Comparison of ENCODE assay signal across 19 cellular contexts in genomic region chr12:19404232-19404880, GRCh38. TPM values are rescaled to one million over a fixed set of nuclear protein-coding genes. Genes with fewer than 3 reads are reported as not detected.
DNase-seq lines count a peak whose midpoint lies in the region; ATAC-seq and TF ChIP-seq lines count a peak whose summit lies in the region.
"Had no signal": no experiment of that assay in that cellular context is flagged by ENCODE, and none has a peak within 500 bp of the region (broad histone marks: within the 10 kb centered on the region; RNA-seq: fewer than 3 reads in every experiment).

No MANE protein-coding gene starts in this region.

- H3K4me3 ChIP-seq in GM23338: no peak overlapping the region
- no peak overlapping the region for H3K4me3 ChIP-seq in spleen
- H3K4me3 ChIP-seq: adrenal gland, hepatocyte, tibial artery had no signal

- no peaks in the 10 kb centered on the region for H3F3A ChIP-seq in GM23338 (replicated peaks; ENCODE audit: low read depth)

- H3K36me3 Mint-ChIP-seq in GM23338 (ENCODE audit: low read depth): no peaks in the 10 kb centered on the region; the same call in 2 of the 3 replicates
- H3K36me3 Mint-ChIP-seq in T-helper 1 cell treated with Interleukin-12 subunit alpha and Interleukin-12 subunit beta and Interleukin-4 antibody, amounts not matched to agents 30 μg/mL and 1 μg/mL, for 36 hours (ENCODE audit: low read depth): peaks cover 7% of the 10 kb centered on the region
- H3K36me3 Mint-ChIP-seq in activated naive CD8-positive, alpha-beta T cell treated with anti-CD3 and anti-CD28 coated beads, Interleukin-2, amount 10 ng/mL, durations not matched to agents 7 days and 5 days: peaks cover 14% of the 10 kb centered on the region

- intact Hi-C loops in spleen (cut with DNase I; ENCODE audit: low total_unique reads): no loop called here

- 79 to 90% (median 84%) methylated on average over 16 of the region's 16 CpGs for WGBS in spleen, 5 donors

- H4K20me1 ChIP-seq in GM23338 (replicated peaks; ENCODE audit: insufficient read depth): no peaks in the 10 kb centered on the region

- DNase-seq in GM23338 (ENCODE audit: low spot score) (no peak), spleen (peak; percentile 73), hepatic stellate cell (ENCODE audit: low spot score) (no peak), NCI-H2227 (lab: John Stamatoyannopoulos, UW; ENCODE audit: unreplicated experiment) (no peak), mucosa of gallbladder (ENCODE audit: low spot score) (no peak)
- DNase-seq in activated naive CD8-positive, alpha-beta T cell treated with anti-CD3 and anti-CD28 coated beads, Interleukin-2, amount 10 ng/mL, durations not matched to agents 7 days and 5 days: peak; percentile 45
- DNase-seq: adrenal gland; BE2C; DMS53; effector memory CD4-positive, alpha-beta T cell; kidney glomerular epithelial cell; mesendoderm; NCI-H187 treated with DMSO at 0.1 percent for 48 hours; right cardiac atrium; SHP77; T-helper 9 cell; tibial artery had no signal

- peaks cover 10% of the 10 kb centered on the region for H3K4me1 Mint-ChIP-seq in GM23338
- peaks cover 7% of the 10 kb centered on the region for H3K4me1 Mint-ChIP-seq in T-helper 1 cell treated with Interleukin-12 subunit alpha and Interleukin-12 subunit beta and Interleukin-4 antibody, amounts not matched to agents 30 μg/mL and 1 μg/mL, for 36 hours (ENCODE audit: low read depth)
- peaks cover 20% of the 10 kb centered on the region for H3K4me1 Mint-ChIP-seq in activated naive CD8-positive, alpha-beta T cell treated with anti-CD3 and anti-CD28 coated beads, Interleukin-2, amount 10 ng/mL, durations not matched to agents 7 days and 5 days

- H3K27ac ChIP-seq in GM23338 (ENCODE audit: low read depth): no peak overlapping the region
- peak overlapping the region in 3 of 8 donors; percentile 28 to 30 (median 28) for H3K27ac ChIP-seq in spleen
- H3K27ac ChIP-seq: adrenal gland, hepatocyte, tibial artery had no signal

- H3K27me3 Mint-ChIP-seq in GM23338 (ENCODE audit: insufficient read depth, low read depth, poor library complexity): peaks cover 4% of the 10 kb centered on the region
- no peaks in the 10 kb centered on the region for H3K27me3 Mint-ChIP-seq in T-helper 1 cell treated with Interleukin-12 subunit alpha and Interleukin-12 subunit beta and Interleukin-4 antibody, amounts not matched to agents 30 μg/mL and 1 μg/mL, for 36 hours (ENCODE audit: low read depth)
- H3K27me3 Mint-ChIP-seq in activated naive CD8-positive, alpha-beta T cell treated with anti-CD3 and anti-CD28 coated beads, Interleukin-2, amount 10 ng/mL, durations not matched to agents 7 days and 5 days: no peaks in the 10 kb centered on the region

- H3K4me1 ChIP-seq in GM23338 (ENCODE audit: insufficient read depth): peaks cover 4% of the 10 kb centered on the region
- no peaks in the 10 kb centered on the region for H3K4me1 ChIP-seq in spleen
- H3K4me1 ChIP-seq: adrenal gland had no signal

- H3K27me3 ChIP-seq in GM23338 (ENCODE audit: insufficient read depth): no peaks in the 10 kb centered on the region
- no peaks in the 10 kb centered on the region for H3K27me3 ChIP-seq in spleen (replicated peaks in 1 of 7)
- H3K27me3 ChIP-seq: adrenal gland, BE2C, hepatocyte, tibial artery had no signal

- H3K9me2 ChIP-seq in GM23338 (ENCODE audit: insufficient read depth): 0 out of 2 replicates have a peak, but pooled peaks cover 3% of the 10 kb centered on the region

- POLR2A ChIA-PET in activated naive CD8-positive, alpha-beta T cell treated with anti-CD3 and anti-CD28 coated beads, Interleukin-2, amount 10 ng/mL, durations not matched to agents 7 days and 5 days (lab: Charles Lee): interaction anchor here (1.1 kb wide), 1 partner anchor 35 kb away, joined by 9 read pairs; the partner anchor contains the start of gene AEBP2

- peak overlapping the region; percentile 94 for H2AFZ ChIP-seq in GM23338
- H2AFZ ChIP-seq: hepatocyte had no signal

- H3K27ac Mint-ChIP-seq in GM23338: no peak overlapping the region
- H3K27ac Mint-ChIP-seq in T-helper 1 cell treated with Interleukin-12 subunit alpha and Interleukin-12 subunit beta and Interleukin-4 antibody, amounts not matched to agents 30 μg/mL and 1 μg/mL, for 36 hours: peak overlapping the region; percentile 91
- H3K27ac Mint-ChIP-seq in activated naive CD8-positive, alpha-beta T cell treated with anti-CD3 and anti-CD28 coated beads, Interleukin-2, amount 10 ng/mL, durations not matched to agents 7 days and 5 days: peak overlapping the region; percentile 98

- H3K4me3 Mint-ChIP-seq in GM23338: no peak overlapping the region; the same call in 2 of the 3 replicates
- H3K4me3 Mint-ChIP-seq in T-helper 1 cell treated with Interleukin-12 subunit alpha and Interleukin-12 subunit beta and Interleukin-4 antibody, amounts not matched to agents 30 μg/mL and 1 μg/mL, for 36 hours: peak overlapping the region; percentile 64
- H3K4me3 Mint-ChIP-seq in activated naive CD8-positive, alpha-beta T cell treated with anti-CD3 and anti-CD28 coated beads, Interleukin-2, amount 10 ng/mL, durations not matched to agents 7 days and 5 days: peak overlapping the region; percentile 76

- no peaks in the 10 kb centered on the region for H3K79me2 ChIP-seq in GM23338 (replicated peaks; ENCODE audit: insufficient read depth)
- H3K79me2 ChIP-seq: hepatocyte had no signal

- ATAC-seq in GM23338: no peak
- peak; percentile 95 for ATAC-seq in activated naive CD8-positive, alpha-beta T cell treated with anti-CD3 and anti-CD28 coated beads, Interleukin-2, amount 10 ng/mL, durations not matched to agents 7 days and 5 days (ENCODE audit: low read depth)
- ATAC-seq: right cardiac atrium had no signal

- H3K9me3 ChIP-seq in spleen: peaks cover 0 to 4% (median 0%) of the 10 kb centered on the region in 8 donors
- H3K9me3 ChIP-seq: adrenal gland, BE2C, tibial artery had no signal

- H3K9me3 Mint-ChIP-seq in GM23338: no peaks in the 10 kb centered on the region
- H3K9me3 Mint-ChIP-seq in T-helper 1 cell treated with Interleukin-12 subunit alpha and Interleukin-12 subunit beta and Interleukin-4 antibody, amounts not matched to agents 30 μg/mL and 1 μg/mL, for 36 hours: peaks cover 9% of the 10 kb centered on the region
- peaks cover 8% of the 10 kb centered on the region for H3K9me3 Mint-ChIP-seq in activated naive CD8-positive, alpha-beta T cell treated with anti-CD3 and anti-CD28 coated beads, Interleukin-2, amount 10 ng/mL, durations not matched to agents 7 days and 5 days

- TF ChIP-seq CTCF in GM23338 (conservative IDR thresholded peaks at IDR 0.05; ENCODE audit: low read depth in 2 of 2) (no peak), spleen (IDR thresholded peaks at IDR 0.05 in 8 of 11, conservative IDR thresholded peaks at IDR 0.05 in 3 of 11) (no peak)

- H3K4me2 ChIP-seq in GM23338: no peak overlapping the region
- H3K4me2 ChIP-seq: hepatocyte had no signal

- no peak for TF ChIP-seq POLR2A in spleen (IDR thresholded peaks at IDR 0.05)

- H3K36me3 ChIP-seq in GM23338 (ENCODE audit: insufficient read depth): no peaks in the 10 kb centered on the region
- no peaks in the 10 kb centered on the region for H3K36me3 ChIP-seq in spleen
- H3K36me3 ChIP-seq: adrenal gland, BE2C, tibial artery had no signal

TF ChIP-seq in GM23338, 12 proteins besides CTCF, POLR2A, EP300 and RAD21:
- TF ChIP-seq JUNB (IDR thresholded peaks at IDR 0.05; ENCODE audit: unreplicated experiment) (no peak), ZNF114 (CRISPR knock-in tag; IDR thresholded peaks at IDR 0.05) (no peak), ZNF331 (CRISPR knock-in tag; IDR thresholded peaks at IDR 0.05; ENCODE audit: low read depth) (no peak)

RNA-seq across cellular contexts. Expression of gene AEBP2, which starts 34.9 kb away (rescaled TPM):
- total RNA-seq in GM23338 (2014; rRNA removed; shearing (Covaris generic)): 48.1 and 48.9 TPM in 2 replicates
- polyA plus RNA-seq in GM23338 (2016; fragmentation: Nextera tagmentation; extraction: Ambion mirVana) (37.1 and 39.3 TPM in 2 replicates), spleen (10 to 100 TPM; 11.4 to 13.5 (median 13.0) TPM)
- 10 to 100 TPM; 60.3 to 62.7 TPM for total RNA-seq in activated naive CD8-positive, alpha-beta T cell treated with anti-CD3 and anti-CD28 coated beads, Interleukin-2, amount 10 ng/mL, durations not matched to agents 7 days and 5 days
- total RNA-seq in spleen (10 to 100 TPM; 35.7 to 53.4 (median 44.1) TPM), mucosa of gallbladder (39.5 TPM)

Comparison
In these comparisons a context has a peak if more than half of its experiments do, and no peak if none do; other contexts are left out.
1. DNase-seq: peak in activated naive CD8-positive, alpha-beta T cell treated with anti-CD3 and anti-CD28 coated beads, Interleukin-2, amount 10 ng/mL, durations not matched to agents 7 days and 5 days (single experiment) and spleen (single experiment); none in GM23338 (single experiment), hepatic stellate cell (single experiment), NCI-H2227 (single experiment) and mucosa of gallbladder (single experiment).